20 cellular contexts compared by ENCODE assay signal in the genomic region with DNA sequence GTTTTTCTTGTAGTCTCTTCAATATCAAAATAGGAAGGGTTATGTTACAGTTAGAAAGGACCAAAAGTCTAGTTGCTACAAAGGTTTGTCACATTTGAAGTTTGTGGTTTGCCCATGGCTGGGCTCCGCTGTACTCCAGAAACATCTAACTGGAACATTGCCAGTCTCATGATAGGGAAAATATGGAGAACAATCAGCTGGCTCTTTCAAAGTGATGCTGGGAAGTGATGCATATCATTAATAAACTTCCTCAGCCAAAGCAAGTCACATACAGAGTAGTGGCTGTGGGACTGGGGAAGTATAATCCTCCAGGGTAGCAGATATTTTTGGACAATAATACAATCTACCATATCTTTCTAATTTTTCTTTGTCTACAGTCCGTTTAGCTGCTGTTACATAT. TPM values are rescaled to one million over a fixed set of nuclear protein-coding genes. Genes with fewer than 3 reads are reported as not detected.
A peak's percentile ranks its signal among the peaks of the same experiment; 100 is the strongest.
DNase-seq lines count a peak whose midpoint lies in the region; ATAC-seq, FAIRE-seq and TF ChIP-seq lines count a peak whose summit lies in the region.
"Had no signal": no experiment of that assay in that cellular context is flagged by ENCODE, and none has a peak within 500 bp of the region (broad histone marks: within the 10 kb centered on the region; RNA-seq: fewer than 3 reads in every experiment).

No MANE protein-coding gene starts in this region.

- H3K4me3 ChIP-seq in endothelial cell of umbilical vein (replicated peaks in 1 of 3; ENCODE audit: insufficient read depth in 1 of 3, low read depth in 1 of 3, low read length in 3 of 3) = no peak overlapping the region
- H3K4me3 ChIP-seq in subcutaneous abdominal adipose tissue (ENCODE audit: low read depth in 1 of 5, low read length in 5 of 5) = no peak overlapping the region
- no peak overlapping the region for H3K4me3 ChIP-seq in esophagus squamous epithelium

- H3K9ac ChIP-seq in endothelial cell of umbilical vein (replicated peaks; ENCODE audit: extremely low read depth, insufficient read depth, low read length) = no peak overlapping the region
- no peak overlapping the region for H3K9ac ChIP-seq in subcutaneous abdominal adipose tissue (ENCODE audit: low read length in 5 of 5)

- no peak for TF ChIP-seq POLR2A in endothelial cell of umbilical vein (IDR thresholded peaks at IDR 0.05; ENCODE audit: low read depth, low read length)
- TF ChIP-seq POLR2A in esophagus squamous epithelium (IDR thresholded peaks at IDR 0.05) = no peak

- H3K9me3 Mint-ChIP-seq in activated T-cell treated with anti-CD3 and anti-CD28 coated beads, Interleukin-2, amount 50 U/mL, for 24 hours = no peaks in the 10 kb centered on the region
- H3K9me3 Mint-ChIP-seq in activated T-cell treated with anti-CD3 and anti-CD28 coated beads, Interleukin-2, amount 50 U/mL, for 72 hours = no peaks in the 10 kb centered on the region
- H3K9me3 Mint-ChIP-seq: activated CD4-positive, alpha-beta T cell treated with anti-CD3 and anti-CD28 coated beads, Interleukin-2, amount 10 ng/mL, durations not matched to agents 24 days and 14 days; activated naive CD4-positive, alpha-beta T cell treated with anti-CD3 and anti-CD28 coated beads, Interleukin-2, amount 50 U/mL, for 24 hours; effector memory CD8-positive, alpha-beta T cell; stimulated activated naive B cell treated with anti-CD40 and anti-IgM and Interleukin-4, amounts not matched to agents 10 μg/mL and 1 μg/mL and 100 μg/mL, for 72 hours had no signal

- DNase-seq in activated T-cell treated with anti-CD3 and anti-CD28 coated beads, Interleukin-2, amount 50 U/mL, for 24 hours = no peak
- no peak for DNase-seq in activated T-cell treated with anti-CD3 and anti-CD28 coated beads, Interleukin-2, amount 50 U/mL, for 72 hours
- DNase-seq in endothelial cell of umbilical vein (ENCODE audit: low read depth, low spot score) (peak; percentile 81), esophagus squamous epithelium (lab: John Stamatoyannopoulos, UW) (no peak)
- DNase-seq: activated CD4-positive, alpha-beta T cell treated with anti-CD3 and anti-CD28 coated beads, Interleukin-2, amount 10 ng/mL, durations not matched to agents 24 days and 14 days; activated T-cell treated with anti-CD3 and anti-CD28 coated beads for 4 hours; effector memory CD8-positive, alpha-beta T cell; foreskin keratinocyte; GDM1; H7; left ventricle myocardium superior; NCI-H1694 treated with DMSO at 0.1 percent for 48 hours; NCI-H524; posterior cingulate gyrus; stimulated activated naive B cell treated with anti-CD40 and anti-IgM and Interleukin-4, amounts not matched to agents 10 μg/mL and 1 μg/mL and 100 μg/mL, for 72 hours; trophoblast cell had no signal

- FAIRE-seq in endothelial cell of umbilical vein (lab: Jason Lieb, UNC) = peak; percentile 79
- FAIRE-seq: bronchial epithelial cell had no signal

- peak overlapping the region; percentile 10 for H3K27ac Mint-ChIP-seq in activated T-cell treated with anti-CD3 and anti-CD28 coated beads, Interleukin-2, amount 50 U/mL, for 24 hours
- no peak overlapping the region for H3K27ac Mint-ChIP-seq in activated T-cell treated with anti-CD3 and anti-CD28 coated beads, Interleukin-2, amount 50 U/mL, for 72 hours
- H3K27ac Mint-ChIP-seq: activated CD4-positive, alpha-beta T cell treated with anti-CD3 and anti-CD28 coated beads, Interleukin-2, amount 10 ng/mL, durations not matched to agents 24 days and 14 days; activated naive CD4-positive, alpha-beta T cell treated with anti-CD3 and anti-CD28 coated beads, Interleukin-2, amount 50 U/mL, for 24 hours; effector memory CD8-positive, alpha-beta T cell; stimulated activated naive B cell treated with anti-CD40 and anti-IgM and Interleukin-4, amounts not matched to agents 10 μg/mL and 1 μg/mL and 100 μg/mL, for 72 hours had no signal

- H3K9me1 ChIP-seq in endothelial cell of umbilical vein (replicated peaks; ENCODE audit: control insufficient read depth, extremely low read depth, insufficient read depth, low read length) = no peaks in the 10 kb centered on the region

- TF ChIP-seq CTCF in endothelial cell of umbilical vein (IDR thresholded peaks at IDR 0.05; ENCODE audit: extremely low read depth in 1 of 2, insufficient read depth in 1 of 2, low read depth in 1 of 2, low read length in 2 of 2) (no peak), esophagus squamous epithelium (IDR thresholded peaks at IDR 0.05) (no peak)

- ATAC-seq in activated T-cell treated with anti-CD3 and anti-CD28 coated beads, Interleukin-2, amount 50 U/mL, for 72 hours (replicated peaks in 1 of 2) = no peak
- no peak for ATAC-seq in GM21529 (IDR thresholded peaks at IDR 0.05; ENCODE audit: unreplicated experiment)
- ATAC-seq: effector memory CD8-positive, alpha-beta T cell; foreskin keratinocyte; left ventricle myocardium superior; stimulated activated naive B cell treated with anti-CD40 and anti-IgM and Interleukin-4, amounts not matched to agents 10 μg/mL and 1 μg/mL and 100 μg/mL, for 72 hours had no signal

- no peaks in the 10 kb centered on the region for H4K20me1 ChIP-seq in endothelial cell of umbilical vein (replicated peaks; ENCODE audit: control insufficient read depth, extremely low read depth, insufficient read depth, low read length)

- H3K27ac ChIP-seq in endothelial cell of umbilical vein (ENCODE audit: insufficient read depth, low read depth, low read length) (peak overlapping the region; percentile 49), subcutaneous abdominal adipose tissue (ENCODE audit: low read depth, low read length) (peak overlapping the region; percentile 24), esophagus squamous epithelium (peak overlapping the region in 2 of 4 donors; percentile 14 to 23)
- H3K27ac ChIP-seq: foreskin keratinocyte had no signal

- H3K9me3 ChIP-seq in endothelial cell of umbilical vein (replicated peaks; ENCODE audit: control insufficient read depth, insufficient read depth, low read length) = no peaks in the 10 kb centered on the region
- no peaks in the 10 kb centered on the region for H3K9me3 ChIP-seq in subcutaneous abdominal adipose tissue (ENCODE audit: control insufficient read depth in 5 of 5, low read length in 5 of 5)
- no peaks in the 10 kb centered on the region for H3K9me3 ChIP-seq in esophagus squamous epithelium

- CTCF ChIA-PET in endothelial cell of umbilical vein (lab: Charles Lee) = interaction anchor here (0.9 to 2.8 kb wide), 10 partner anchors 9 to 291 kb away, joined by 3 to 14 read pairs (median 4); no protein-coding TSS in a partner anchor

- H3K27me3 Mint-ChIP-seq in activated T-cell treated with anti-CD3 and anti-CD28 coated beads, Interleukin-2, amount 50 U/mL, for 24 hours = no peaks in the 10 kb centered on the region
- no peaks in the 10 kb centered on the region for H3K27me3 Mint-ChIP-seq in activated T-cell treated with anti-CD3 and anti-CD28 coated beads, Interleukin-2, amount 50 U/mL, for 72 hours (ENCODE audit: low read depth)
- H3K27me3 Mint-ChIP-seq: activated CD4-positive, alpha-beta T cell treated with anti-CD3 and anti-CD28 coated beads, Interleukin-2, amount 10 ng/mL, durations not matched to agents 24 days and 14 days; activated naive CD4-positive, alpha-beta T cell treated with anti-CD3 and anti-CD28 coated beads, Interleukin-2, amount 50 U/mL, for 24 hours; effector memory CD8-positive, alpha-beta T cell; stimulated activated naive B cell treated with anti-CD40 and anti-IgM and Interleukin-4, amounts not matched to agents 10 μg/mL and 1 μg/mL and 100 μg/mL, for 72 hours had no signal

- H3K27me3 ChIP-seq in endothelial cell of umbilical vein (ENCODE audit: control insufficient read depth in 2 of 2, insufficient read depth in 2 of 2, low read length in 2 of 2) (no peaks in the 10 kb centered on the region), subcutaneous abdominal adipose tissue (ENCODE audit: control insufficient read depth in 5 of 5, insufficient read depth in 4 of 5, low read length in 5 of 5) (no peaks in the 10 kb centered on the region), esophagus squamous epithelium (no peaks in the 10 kb centered on the region)
- H3K27me3 ChIP-seq: foreskin keratinocyte had no signal

- intact Hi-C loops in endothelial cell of umbilical vein (cut with micrococcal nuclease) = no loop called here
- intact Hi-C loops in esophagus squamous epithelium (cut with DNase I) = no loop called here

- H3K36me3 ChIP-seq in endothelial cell of umbilical vein (ENCODE audit: control insufficient read depth in 2 of 2, extremely low read depth in 1 of 2, insufficient read depth in 2 of 2, low read length in 2 of 2) (peaks cover 4 to 30% of the 10 kb centered on the region in 2 experiments), subcutaneous abdominal adipose tissue (ENCODE audit: control insufficient read depth in 5 of 5, insufficient read depth in 5 of 5, low read length in 5 of 5) (peaks cover 34 to 48% (median 40%) of the 10 kb centered on the region in 5 donors), esophagus squamous epithelium (peaks cover 6 to 49% (median 16%) of the 10 kb centered on the region in 3 donors)

- H3K4me1 ChIP-seq in endothelial cell of umbilical vein (ENCODE audit: control insufficient read depth, extremely low read depth, insufficient read depth, low read length) (peaks cover 10% of the 10 kb centered on the region), subcutaneous abdominal adipose tissue (ENCODE audit: control insufficient read depth in 5 of 5, insufficient read depth in 5 of 5, low read length in 5 of 5) (no peaks in the 10 kb centered on the region), esophagus squamous epithelium (peaks cover 0 to 22% (median 0%) of the 10 kb centered on the region in 3 donors)
- H3K4me1 ChIP-seq: foreskin keratinocyte had no signal

- H2AFZ ChIP-seq in endothelial cell of umbilical vein (ENCODE audit: low read depth, low read length) = no peak overlapping the region

- BruUV-seq in endothelial cell of umbilical vein (replicated peaks; lab: Mats Ljungman, UMichigan) = no TSS peak

- no peak overlapping the region for H3K4me2 ChIP-seq in endothelial cell of umbilical vein (ENCODE audit: insufficient read depth, low read length)

- 58 to 68% methylated on average over 2 of the region's 2 CpGs for WGBS in esophagus squamous epithelium, 2 donors

- POLR2A ChIA-PET in endothelial cell of umbilical vein (lab: Charles Lee) = interaction anchor here (1.2 kb wide), 1 partner anchor 9 kb away, joined by 3 read pairs; the partner anchor contains the start of gene BTF3

- dilution Hi-C loops in endothelial cell of umbilical vein (cut with MboI; ENCODE audit: extremely low pct_ligation_motif_present, low sequenced_read_pairs) = no loop called here

- peaks cover 15% of the 10 kb centered on the region for H3K4me1 Mint-ChIP-seq in activated T-cell treated with anti-CD3 and anti-CD28 coated beads, Interleukin-2, amount 50 U/mL, for 24 hours (ENCODE audit: low read depth)
- peaks cover 12% of the 10 kb centered on the region for H3K4me1 Mint-ChIP-seq in activated T-cell treated with anti-CD3 and anti-CD28 coated beads, Interleukin-2, amount 50 U/mL, for 72 hours (ENCODE audit: low read depth)

- peaks cover 16% of the 10 kb centered on the region for H3K79me2 ChIP-seq in endothelial cell of umbilical vein (ENCODE audit: control insufficient read depth, insufficient read depth, low read length)

- no peak overlapping the region for H3K4me3 Mint-ChIP-seq in activated T-cell treated with anti-CD3 and anti-CD28 coated beads, Interleukin-2, amount 50 U/mL, for 24 hours
- no peak overlapping the region for H3K4me3 Mint-ChIP-seq in activated T-cell treated with anti-CD3 and anti-CD28 coated beads, Interleukin-2, amount 50 U/mL, for 72 hours
- H3K4me3 Mint-ChIP-seq: activated CD4-positive, alpha-beta T cell treated with anti-CD3 and anti-CD28 coated beads, Interleukin-2, amount 10 ng/mL, durations not matched to agents 24 days and 14 days; activated naive CD4-positive, alpha-beta T cell treated with anti-CD3 and anti-CD28 coated beads, Interleukin-2, amount 50 U/mL, for 24 hours; effector memory CD8-positive, alpha-beta T cell; stimulated activated naive B cell treated with anti-CD40 and anti-IgM and Interleukin-4, amounts not matched to agents 10 μg/mL and 1 μg/mL and 100 μg/mL, for 72 hours had no signal

- H3K36me3 Mint-ChIP-seq in activated T-cell treated with anti-CD3 and anti-CD28 coated beads, Interleukin-2, amount 50 U/mL, for 24 hours (ENCODE audit: low read depth) = peaks cover 73% of the 10 kb centered on the region
- peaks cover 4 to 21% of the 10 kb centered on the region in 2 donors for H3K36me3 Mint-ChIP-seq in activated T-cell treated with anti-CD3 and anti-CD28 coated beads, Interleukin-2, amount 50 U/mL, for 72 hours (ENCODE audit: insufficient read depth in 2 of 2)

RNA-seq across cellular contexts. Expression of gene BTF3, which starts 8.8 kb away (rescaled TPM):
- 1,000 to 10,000 TPM; 1,036 to 1,053 TPM for total RNA-seq in activated T-cell treated with anti-CD3 and anti-CD28 coated beads, Interleukin-2, amount 50 U/mL, for 72 hours
- total RNA-seq in endothelial cell of umbilical vein (632 and 637 TPM in 2 replicates), esophagus squamous epithelium (100 to 1,000 TPM; 467 to 654 (median 574) TPM)
- 220 and 325 TPM in 2 replicates for polyA plus RNA-seq in endothelial cell of umbilical vein
- 503 and 568 TPM in 2 replicates for polyA plus RNA-seq in endothelial cell of umbilical vein (2011; cell fraction: cytosol; rRNA removed)
- polyA plus RNA-seq in endothelial cell of umbilical vein (2011; cell fraction: nucleus; rRNA removed) = 168 and 211 TPM in 2 replicates
- polyA plus RNA-seq in endothelial cell of umbilical vein (2012) = 726 and 859 TPM in 2 replicates
- 207 and 247 TPM in 2 replicates for polyA minus RNA-seq in endothelial cell of umbilical vein
- 397 TPM for polyA minus RNA-seq in endothelial cell of umbilical vein (2011; cell fraction: cytosol; rRNA and poly(A)+ RNA removed)
- 61.1 and 66.3 TPM in 2 replicates for polyA minus RNA-seq in endothelial cell of umbilical vein (2011; cell fraction: nucleus; rRNA and poly(A)+ RNA removed)

RNA-seq across cellular contexts. Expression of gene ANKRA2, which starts 58.4 kb away (rescaled TPM):
- 10 to 100 TPM; 36.4 to 37.9 TPM for total RNA-seq in activated T-cell treated with anti-CD3 and anti-CD28 coated beads, Interleukin-2, amount 50 U/mL, for 72 hours
- total RNA-seq in endothelial cell of umbilical vein = 17.2 and 19.5 TPM in 2 replicates
- polyA plus RNA-seq in endothelial cell of umbilical vein = 8.5 and 8.6 TPM in 2 replicates
- 7.4 and 9.9 TPM in 2 replicates for polyA plus RNA-seq in endothelial cell of umbilical vein (2011; cell fraction: cytosol; rRNA removed)
- polyA plus RNA-seq in endothelial cell of umbilical vein (2011; cell fraction: nucleus; rRNA removed) = 36.7 and 51.9 TPM in 2 replicates
- 12.8 and 14.6 TPM in 2 replicates for polyA plus RNA-seq in endothelial cell of umbilical vein (2012)
- polyA minus RNA-seq in endothelial cell of umbilical vein = 5.5 and 8.7 TPM in 2 replicates
- polyA minus RNA-seq in endothelial cell of umbilical vein (2011; cell fraction: cytosol; rRNA and poly(A)+ RNA removed) = 2.2 TPM
- polyA minus RNA-seq in endothelial cell of umbilical vein (2011; cell fraction: nucleus; rRNA and poly(A)+ RNA removed) = 23.5 and 36.0 TPM in 2 replicates
- 10 to 100 TPM in 3 of 4 donors, 1 to 10 TPM in 1; 7.1 to 35.3 (median 15.2) TPM for total RNA-seq in esophagus squamous epithelium

RNA-seq across cellular contexts. Expression of gene UTP15, which starts 58.5 kb away (rescaled TPM):
- total RNA-seq in activated T-cell treated with anti-CD3 and anti-CD28 coated beads, Interleukin-2, amount 50 U/mL, for 72 hours = 10 to 100 TPM; 26.3 to 34.4 TPM
- 24.8 and 25.2 TPM in 2 replicates for total RNA-seq in endothelial cell of umbilical vein
- 9.2 and 11.7 TPM in 2 replicates for polyA plus RNA-seq in endothelial cell of umbilical vein
- 5.8 and 6.3 TPM in 2 replicates for polyA plus RNA-seq in endothelial cell of umbilical vein (2011; cell fraction: cytosol; rRNA removed)
- 46.5 and 50.0 TPM in 2 replicates for polyA plus RNA-seq in endothelial cell of umbilical vein (2011; cell fraction: nucleus; rRNA removed)
- polyA plus RNA-seq in endothelial cell of umbilical vein (2012) = 12.1 and 24.0 TPM in 2 replicates
- 14.9 and 27.4 TPM in 2 replicates for polyA minus RNA-seq in endothelial cell of umbilical vein
- polyA minus RNA-seq in endothelial cell of umbilical vein (2011; cell fraction: cytosol; rRNA and poly(A)+ RNA removed) = 13.0 TPM
- 30.1 and 44.0 TPM in 2 replicates for polyA minus RNA-seq in endothelial cell of umbilical vein (2011; cell fraction: nucleus; rRNA and poly(A)+ RNA removed)
- 10 to 100 TPM; 12.8 to 31.7 (median 24.1) TPM for total RNA-seq in esophagus squamous epithelium

RNA-seq across cellular contexts. Expression of gene FOXD1, which starts 58.5 kb away (rescaled TPM):
- 1 to 10 TPM in 1 of 2 donors, under 1 TPM in 1; 0.55 to 1.0 TPM for total RNA-seq in activated T-cell treated with anti-CD3 and anti-CD28 coated beads, Interleukin-2, amount 50 U/mL, for 72 hours
- total RNA-seq in endothelial cell of umbilical vein (0.14 and 0.20 TPM in 2 replicates), esophagus squamous epithelium (1 to 10 TPM in 2 of 4 donors, under 1 TPM in 1, not detected in 1; 0.48 to 3.5 (median 1.5) TPM)
- 0.06 TPM in 1 of 2 replicates, not detected in the other for polyA plus RNA-seq in endothelial cell of umbilical vein
- not detected in 2 replicates for polyA plus RNA-seq in endothelial cell of umbilical vein (2011; cell fraction: cytosol; rRNA removed)
- polyA plus RNA-seq in endothelial cell of umbilical vein (2011; cell fraction: nucleus; rRNA removed) = not detected in 2 replicates
- polyA plus RNA-seq in endothelial cell of umbilical vein (2012) = not detected in 2 replicates
- polyA minus RNA-seq in endothelial cell of umbilical vein = not detected in 2 replicates
- not detected for polyA minus RNA-seq in endothelial cell of umbilical vein (2011; cell fraction: cytosol; rRNA and poly(A)+ RNA removed)
- not detected in 2 replicates for polyA minus RNA-seq in endothelial cell of umbilical vein (2011; cell fraction: nucleus; rRNA and poly(A)+ RNA removed)
- total RNA-seq: left ventricle myocardium superior had no signal
